In the genomic region with DNA sequence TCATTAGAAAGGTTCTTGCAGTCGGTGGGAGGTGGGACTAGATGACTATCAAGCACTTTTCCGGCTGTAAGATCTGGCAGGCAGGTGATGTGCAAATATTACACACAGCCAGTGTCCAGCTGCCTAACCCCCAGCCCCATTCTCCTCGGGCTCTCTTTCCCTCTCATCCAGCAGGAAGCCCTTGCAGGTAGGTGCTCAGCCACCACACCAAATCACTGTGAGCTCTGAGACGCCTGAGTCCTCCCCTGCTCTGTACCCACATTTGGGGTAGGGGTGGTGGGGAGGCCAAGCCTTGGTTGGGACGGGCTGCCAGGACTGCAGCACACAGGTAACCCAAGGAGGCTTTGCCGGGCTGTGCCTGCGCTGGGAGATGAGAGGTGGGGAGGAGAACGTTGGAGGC, we compare ENCODE assay signal across 18 cellular contexts. TPM values are rescaled to one million over a fixed set of nuclear protein-coding genes. Genes with fewer than 3 reads are reported as not detected.
DNase-seq lines count a peak whose midpoint lies in the region; ATAC-seq, FAIRE-seq and TF ChIP-seq lines count a peak whose summit lies in the region.
"Had no signal": no experiment of that assay in that cellular context is flagged by ENCODE, and none has a peak within 500 bp of the region (broad histone marks: within the 10 kb centered on the region; RNA-seq: fewer than 3 reads in every experiment).

No MANE protein-coding gene starts in this region.

- H3K4me2 ChIP-seq in HepG2 (ENCODE audit: low read depth, low read length) = peak overlapping the region; percentile 58; the same call in 1 of the 2 replicates

- peak overlapping the region; percentile 47 for H3K4me3 Mint-ChIP-seq in activated naive CD8-positive, alpha-beta T cell treated with anti-CD3 and anti-CD28 coated beads for 36 hours
- peak overlapping the region; percentile 62 for H3K4me3 Mint-ChIP-seq in mesothelial cell of epicardium

- peak overlapping the region in 1 of 3 experiments; percentile 20; a peak in 2 of 6 replicates for H3K4me3 ChIP-seq in HepG2 (replicated peaks in 1 of 3; ENCODE audit: insufficient read depth in 1 of 3, low read depth in 2 of 3, low read length in 3 of 3)
- no peak overlapping the region for H3K4me3 ChIP-seq in right lobe of liver
- H3K4me3 ChIP-seq in upper lobe of right lung = no peak overlapping the region

- 58% methylated on average over 7 of the region's 8 CpGs for WGBS in HepG2 (ENCODE audit: low lambda C conversion rate)
- 45% methylated on average over 3 of the region's 8 CpGs for WGBS in right lobe of liver (ENCODE audit: insufficient coverage, low coverage, low lambda C conversion rate, missing lambda C conversion rate)

- POLR2A ChIA-PET in HepG2 (lab: Yijun Ruan, JAX) = no interaction called here

- in situ Hi-C loops in HepG2 (cut with HindIII; ENCODE audit: extremely low pct_ligation_motif_present, low pct_unique_long_range_greater_than_20kb) = no loop called here

- TF ChIP-seq EP300 in HepG2 (IDR thresholded peaks at IDR 0.05; ENCODE audit: low read depth in 2 of 2, low read length in 2 of 2) (no peak), HepG2 (CRISPR knock-in tag; IDR thresholded peaks at IDR 0.05; ENCODE audit: borderline replicate concordance) (no peak)

- H3K27ac Mint-ChIP-seq in activated naive CD8-positive, alpha-beta T cell treated with anti-CD3 and anti-CD28 coated beads for 36 hours = no peak overlapping the region
- peak overlapping the region; percentile 13 for H3K27ac Mint-ChIP-seq in mesothelial cell of epicardium

- no peaks in the 10 kb centered on the region; the same call in 1 of the 2 replicates for H4K20me1 ChIP-seq in HepG2 (ENCODE audit: insufficient read depth, low read length)
- H4K20me1 ChIP-seq: BLaER1 had no signal

- TF ChIP-seq CTCF in HepG2 (CRISPR knock-in tag; IDR thresholded peaks at IDR 0.05) = no peak
- no peak for TF ChIP-seq CTCF in right lobe of liver (IDR thresholded peaks at IDR 0.05)
- no peak for TF ChIP-seq CTCF in mesothelial cell of epicardium (IDR thresholded peaks at IDR 0.05; ENCODE audit: unreplicated experiment)
- TF ChIP-seq CTCF in upper lobe of right lung (IDR thresholded peaks at IDR 0.05) = no peak

- H3K4me1 Mint-ChIP-seq in activated naive CD8-positive, alpha-beta T cell treated with anti-CD3 and anti-CD28 coated beads for 36 hours = peaks cover 3% of the 10 kb centered on the region
- peaks cover 9% of the 10 kb centered on the region for H3K4me1 Mint-ChIP-seq in mesothelial cell of epicardium

- no peaks in the 10 kb centered on the region for H3K36me3 Mint-ChIP-seq in activated naive CD8-positive, alpha-beta T cell treated with anti-CD3 and anti-CD28 coated beads for 36 hours
- H3K36me3 Mint-ChIP-seq in mesothelial cell of epicardium = no peaks in the 10 kb centered on the region

- H3K4me1 ChIP-seq in HepG2 (ENCODE audit: insufficient read depth, low read length) (peaks cover 13% of the 10 kb centered on the region), right lobe of liver (peaks cover 0 to 6% (median 2%) of the 10 kb centered on the region in 4 donors), upper lobe of right lung (peaks cover 10% of the 10 kb centered on the region)
- H3K4me1 ChIP-seq: foreskin keratinocyte had no signal

- TF ChIP-seq POLR2A in HepG2 (IDR thresholded peaks at IDR 0.05; ENCODE audit: insufficient read depth in 1 of 2, low read depth in 2 of 2, low read length in 2 of 2) = no peak
- no peak for TF ChIP-seq POLR2A in right lobe of liver (IDR thresholded peaks at IDR 0.05)

- intact Hi-C loops in HepG2 (cut with micrococcal nuclease; ENCODE audit: unreplicated experiment) (no loop called here), right lobe of liver (cut with DNase I) (no loop called here), upper lobe of right lung (cut with DNase I) (no loop called here)

- no peak for TF ChIP-seq RAD21 in HepG2 (CRISPR knock-in tag; IDR thresholded peaks at IDR 0.05)

- BruUV-seq in HepG2 (replicated peaks; lab: Mats Ljungman, UMichigan) = no TSS peak

- H3K9me3 Mint-ChIP-seq in activated naive CD8-positive, alpha-beta T cell treated with anti-CD3 and anti-CD28 coated beads for 36 hours = no peaks in the 10 kb centered on the region
- peaks cover 7% of the 10 kb centered on the region for H3K9me3 Mint-ChIP-seq in mesothelial cell of epicardium

- no peak overlapping the region for H2AFZ ChIP-seq in HepG2 (ENCODE audit: low read length)

- H3K36me3 ChIP-seq in HepG2 (replicated peaks in 1 of 2; ENCODE audit: control insufficient read depth in 1 of 2, insufficient read depth in 2 of 2, low read length in 2 of 2) (no peaks in the 10 kb centered on the region), right lobe of liver (no peaks in the 10 kb centered on the region), upper lobe of right lung (no peaks in the 10 kb centered on the region)
- H3K36me3 ChIP-seq: BLaER1 had no signal

- H3K9ac ChIP-seq in HepG2 (ENCODE audit: insufficient read depth, low read depth, low read length) = no peak overlapping the region
- H3K9ac ChIP-seq: BLaER1 had no signal

- H3K27me3 Mint-ChIP-seq in activated naive CD8-positive, alpha-beta T cell treated with anti-CD3 and anti-CD28 coated beads for 36 hours = peaks cover 46% of the 10 kb centered on the region
- H3K27me3 Mint-ChIP-seq in mesothelial cell of epicardium (ENCODE audit: low read depth) = no peaks in the 10 kb centered on the region

- H3K27ac ChIP-seq in HepG2 (ENCODE audit: extremely low read length, insufficient read depth, low read length) = no peak overlapping the region
- H3K27ac ChIP-seq in right lobe of liver = no peak overlapping the region
- H3K27ac ChIP-seq in upper lobe of right lung = no peak overlapping the region
- H3K27ac ChIP-seq: BLaER1, foreskin keratinocyte had no signal

- peaks cover 0 to 25% of the 10 kb centered on the region in 2 experiments; a peak in 4 of 5 replicates for H3K27me3 ChIP-seq in HepG2 (ENCODE audit: control insufficient read depth in 1 of 2, insufficient read depth in 2 of 2, low read length in 2 of 2)
- H3K27me3 ChIP-seq in right lobe of liver = no peaks in the 10 kb centered on the region
- H3K27me3 ChIP-seq in upper lobe of right lung = no peaks in the 10 kb centered on the region

- CTCF ChIA-PET in HepG2 (lab: Yijun Ruan, JAX; ENCODE audit: low intra/inter-chr PET ratio, low total read pairs) = no interaction called here

- ATAC-seq in HepG2 (no peak), right lobe of liver (no peak), HG03175 (IDR thresholded peaks at IDR 0.05; ENCODE audit: unreplicated experiment) (no peak), upper lobe of right lung (no peak)

- H3K9me3 ChIP-seq in HepG2 (ENCODE audit: low read length) (no peaks in the 10 kb centered on the region), right lobe of liver (no peaks in the 10 kb centered on the region), upper lobe of right lung (no peaks in the 10 kb centered on the region)

- no peaks in the 10 kb centered on the region for H3K79me2 ChIP-seq in HepG2 (ENCODE audit: insufficient read depth, low read length)

- DNase-seq in HepG2 (ENCODE audit: low spot score) (no peak), right lobe of liver (no peak), mesothelial cell of epicardium (ENCODE audit: low spot score in 2 of 2, unreplicated experiment in 2 of 2) (no peak), upper lobe of right lung (no peak), DMS114 treated with DMSO at 0.1 percent for 48 hours (lab: John Stamatoyannopoulos, UW; ENCODE audit: unreplicated experiment) (no peak), D341Med (ENCODE audit: low spot score) (no peak)
- no peak for DNase-seq in activated naive CD8-positive, alpha-beta T cell treated with anti-CD3 and anti-CD28 coated beads for 36 hours
- DNase-seq: GDM1; NK-92 treated with Interleukin-12 subunit alpha and Interleukin-12 subunit beta, amount 100 ng/mL, for 24 hours; SIG-M5 had no signal

- no peak for FAIRE-seq in HepG2 (lab: Jason Lieb, UNC)
- FAIRE-seq: GM18507 had no signal

RNA-seq across cellular contexts. Expression of a gene that starts 0.6 kb away (rescaled TPM):
- total RNA-seq in HepG2 (2016; rRNA removed; fragmentation: Illumina TruSeq; extraction: Trizol) = 0.52 and 0.93 TPM in 2 replicates
- total RNA-seq in HepG2 (2016; cell fraction: cytosol; rRNA removed; fragmentation: Illumina TruSeq; extraction: Trizol; ENCODE audit: low read depth) = 0.40 and 0.71 TPM in 2 replicates
- 0.94 and 1.6 TPM in 2 replicates for total RNA-seq in HepG2 (2016; cell fraction: insoluble cytoplasmic fraction; rRNA removed; fragmentation: Illumina TruSeq; extraction: Trizol)
- total RNA-seq in HepG2 (2016; cell fraction: membrane; rRNA removed; fragmentation: Illumina TruSeq; extraction: Trizol) = 0.49 and 0.83 TPM in 2 replicates
- total RNA-seq in HepG2 (2016; cell fraction: nucleus; rRNA removed; fragmentation: Illumina TruSeq; extraction: Trizol) = 0.91 and 2.2 TPM in 2 replicates
- 0.48 and 0.55 TPM in 2 replicates for polyA plus RNA-seq in HepG2 (2011; rRNA removed)
- polyA plus RNA-seq in HepG2 (2011; cell fraction: cytosol; rRNA removed) = 0.32 and 0.40 TPM in 2 replicates
- polyA plus RNA-seq in HepG2 (2011; cell fraction: nucleus; rRNA removed) = 0.35 and 0.47 TPM in 2 replicates
- polyA plus RNA-seq in HepG2 (2012) = 0.62 and 0.65 TPM in 2 replicates
- 0.45 and 0.49 TPM in 2 replicates for polyA plus RNA-seq in HepG2 (2016; cell fraction: cytosol; fragmentation: Illumina TruSeq; extraction: Trizol; ENCODE audit: low read depth)
- polyA plus RNA-seq in HepG2 (2016; cell fraction: insoluble cytoplasmic fraction; fragmentation: Illumina TruSeq; extraction: Trizol; ENCODE audit: low read depth) = 0.36 TPM in 1 of 2 replicates, not detected in the other
- polyA plus RNA-seq in HepG2 (2016; cell fraction: membrane; fragmentation: Illumina TruSeq; extraction: Trizol; ENCODE audit: low read depth) = 0.24 and 0.34 TPM in 2 replicates
- 0.65 and 2.1 TPM in 2 replicates for polyA plus RNA-seq in HepG2 (2016; cell fraction: nucleus; fragmentation: Illumina TruSeq; extraction: Trizol; ENCODE audit: insufficient read depth, low read depth)
- 0.30 TPM in 1 of 2 replicates, not detected in the other for polyA minus RNA-seq in HepG2 (2011; rRNA and poly(A)+ RNA removed; ENCODE audit: low replicate concordance)
- polyA minus RNA-seq in HepG2 (2011; cell fraction: cytosol; rRNA and poly(A)+ RNA removed) = not detected in 2 replicates
- not detected in 2 replicates for polyA minus RNA-seq in HepG2 (2011; cell fraction: nucleus; rRNA and poly(A)+ RNA removed)
- total RNA-seq in right lobe of liver = under 1 TPM in 2 of 6 experiments, not detected in 4; 0.35 to 0.59 TPM
- total RNA-seq in activated naive CD8-positive, alpha-beta T cell treated with anti-CD3 and anti-CD28 coated beads for 36 hours = not detected
- 4.5 to 6.1 TPM (median 4.9 TPM) in 3 replicates for total RNA-seq in mesothelial cell of epicardium
- total RNA-seq in upper lobe of right lung = 1.2 TPM
- total RNA-seq: dermis microvascular lymphatic vessel endothelial cell, pulmonary artery endothelial cell had no signal
- polyA plus RNA-seq: liver had no signal

RNA-seq across cellular contexts. Expression of a gene that starts 3.7 kb away (rescaled TPM):
- total RNA-seq in HepG2 (2016; rRNA removed; fragmentation: Illumina TruSeq; extraction: Trizol) (not detected in 2 replicates), right lobe of liver (not detected), mesothelial cell of epicardium (not detected in 3 replicates), upper lobe of right lung (0.29 TPM)
- not detected in 2 replicates for total RNA-seq in HepG2 (2016; cell fraction: cytosol; rRNA removed; fragmentation: Illumina TruSeq; extraction: Trizol; ENCODE audit: low read depth)
- total RNA-seq in HepG2 (2016; cell fraction: insoluble cytoplasmic fraction; rRNA removed; fragmentation: Illumina TruSeq; extraction: Trizol) = not detected in 2 replicates
- not detected in 2 replicates for total RNA-seq in HepG2 (2016; cell fraction: membrane; rRNA removed; fragmentation: Illumina TruSeq; extraction: Trizol)
- not detected in 2 replicates for total RNA-seq in HepG2 (2016; cell fraction: nucleus; rRNA removed; fragmentation: Illumina TruSeq; extraction: Trizol)
- not detected in 2 replicates for polyA plus RNA-seq in HepG2 (2011; rRNA removed)
- polyA plus RNA-seq in HepG2 (2011; cell fraction: cytosol; rRNA removed) = not detected in 2 replicates
- not detected in 2 replicates for polyA plus RNA-seq in HepG2 (2011; cell fraction: nucleus; rRNA removed)
- polyA plus RNA-seq in HepG2 (2012) = not detected in 2 replicates
- polyA plus RNA-seq in HepG2 (2016; cell fraction: cytosol; fragmentation: Illumina TruSeq; extraction: Trizol; ENCODE audit: low read depth) = not detected in 2 replicates
- not detected in 2 replicates for polyA plus RNA-seq in HepG2 (2016; cell fraction: insoluble cytoplasmic fraction; fragmentation: Illumina TruSeq; extraction: Trizol; ENCODE audit: low read depth)
- polyA plus RNA-seq in HepG2 (2016; cell fraction: membrane; fragmentation: Illumina TruSeq; extraction: Trizol; ENCODE audit: low read depth) = not detected in 2 replicates
- not detected in 2 replicates for polyA plus RNA-seq in HepG2 (2016; cell fraction: nucleus; fragmentation: Illumina TruSeq; extraction: Trizol; ENCODE audit: insufficient read depth, low read depth)
- polyA minus RNA-seq in HepG2 (2011; rRNA and poly(A)+ RNA removed; ENCODE audit: low replicate concordance) = not detected in 2 replicates
- polyA minus RNA-seq in HepG2 (2011; cell fraction: cytosol; rRNA and poly(A)+ RNA removed) = not detected in 2 replicates
- not detected in 2 replicates for polyA minus RNA-seq in HepG2 (2011; cell fraction: nucleus; rRNA and poly(A)+ RNA removed)
- total RNA-seq in activated naive CD8-positive, alpha-beta T cell treated with anti-CD3 and anti-CD28 coated beads for 36 hours = not detected
- total RNA-seq: dermis microvascular lymphatic vessel endothelial cell, foreskin keratinocyte, liver, pulmonary artery endothelial cell had no signal
- polyA plus RNA-seq: adipose tissue, foreskin keratinocyte, liver had no signal

RNA-seq across cellular contexts. Expression of a gene that starts 30.0 kb away (rescaled TPM):
- 0.27 and 0.71 TPM in 2 replicates for total RNA-seq in HepG2 (2016; rRNA removed; fragmentation: Illumina TruSeq; extraction: Trizol)
- total RNA-seq in HepG2 (2016; cell fraction: cytosol; rRNA removed; fragmentation: Illumina TruSeq; extraction: Trizol; ENCODE audit: low read depth) = 0.30 and 0.44 TPM in 2 replicates
- 0.16 and 0.50 TPM in 2 replicates for total RNA-seq in HepG2 (2016; cell fraction: insoluble cytoplasmic fraction; rRNA removed; fragmentation: Illumina TruSeq; extraction: Trizol)
- 0.34 and 0.68 TPM in 2 replicates for total RNA-seq in HepG2 (2016; cell fraction: membrane; rRNA removed; fragmentation: Illumina TruSeq; extraction: Trizol)
- 1.5 TPM in 2 replicates for total RNA-seq in HepG2 (2016; cell fraction: nucleus; rRNA removed; fragmentation: Illumina TruSeq; extraction: Trizol)
- 0.44 and 0.53 TPM in 2 replicates for polyA plus RNA-seq in HepG2 (2011; rRNA removed)
- polyA plus RNA-seq in HepG2 (2011; cell fraction: cytosol; rRNA removed) = 0.19 and 0.27 TPM in 2 replicates
- 2.7 and 3.7 TPM in 2 replicates for polyA plus RNA-seq in HepG2 (2011; cell fraction: nucleus; rRNA removed)
- polyA plus RNA-seq in HepG2 (2012) = 0.17 and 0.55 TPM in 2 replicates
- polyA plus RNA-seq in HepG2 (2016; cell fraction: cytosol; fragmentation: Illumina TruSeq; extraction: Trizol; ENCODE audit: low read depth) = 0.38 and 0.52 TPM in 2 replicates
- 0.15 TPM in 1 of 2 replicates, not detected in the other for polyA plus RNA-seq in HepG2 (2016; cell fraction: insoluble cytoplasmic fraction; fragmentation: Illumina TruSeq; extraction: Trizol; ENCODE audit: low read depth)
- 0.33 and 0.40 TPM in 2 replicates for polyA plus RNA-seq in HepG2 (2016; cell fraction: membrane; fragmentation: Illumina TruSeq; extraction: Trizol; ENCODE audit: low read depth)
- polyA plus RNA-seq in HepG2 (2016; cell fraction: nucleus; fragmentation: Illumina TruSeq; extraction: Trizol; ENCODE audit: insufficient read depth, low read depth) = 1.9 and 2.6 TPM in 2 replicates
- 2.7 and 7.7 TPM in 2 replicates for polyA minus RNA-seq in HepG2 (2011; rRNA and poly(A)+ RNA removed; ENCODE audit: low replicate concordance)
- polyA minus RNA-seq in HepG2 (2011; cell fraction: cytosol; rRNA and poly(A)+ RNA removed) = not detected in 2 replicates
- polyA minus RNA-seq in HepG2 (2011; cell fraction: nucleus; rRNA and poly(A)+ RNA removed) = 1.9 and 3.6 TPM in 2 replicates
- 1 to 10 TPM in 1 of 6 experiments, under 1 TPM in 5; 0.25 to 1.2 (median 0.41) TPM for total RNA-seq in right lobe of liver
- total RNA-seq in activated naive CD8-positive, alpha-beta T cell treated with anti-CD3 and anti-CD28 coated beads for 36 hours = 1 to 10 TPM; 1.0 to 1.5 TPM
- total RNA-seq in mesothelial cell of epicardium = 2.6 to 2.9 TPM (median 2.9 TPM) in 3 replicates
- total RNA-seq in upper lobe of right lung = 1.2 TPM
